In genomic region chr13:95931300-95932025, GRCh38 we compare ENCODE assay signal across 21 cellular contexts.
A peak's percentile ranks its signal among the peaks of the same experiment; 100 is the strongest.
DNase-seq lines count a peak whose midpoint lies in the region; ATAC-seq, FAIRE-seq and TF ChIP-seq lines count a peak whose summit lies in the region.
"Had no signal": no experiment of that assay in that cellular context is flagged by ENCODE, and none has a peak within 500 bp of the region (broad histone marks: within the 10 kb centered on the region; RNA-seq: fewer than 3 reads in every experiment).

No MANE protein-coding gene starts in this region.

- TF ChIP-seq RAD21 in K562 (CRISPR knock-in tag; conservative IDR thresholded peaks at IDR 0.05 in 1 of 2, IDR thresholded peaks at IDR 0.05 in 1 of 2): no peak

- no peak overlapping the region for H2AFZ ChIP-seq in K562 (ENCODE audit: low read depth, low read length)

- TF ChIP-seq CTCF in K562 (IDR thresholded peaks at IDR 0.05 in 2 of 3, conservative IDR thresholded peaks at IDR 0.05 in 1 of 3; ENCODE audit: insufficient read depth in 2 of 3, low read depth in 1 of 3, low read length in 3 of 3) (no peak), thyroid gland (IDR thresholded peaks at IDR 0.05) (no peak), adrenal gland (IDR thresholded peaks at IDR 0.05) (no peak)

- 96% methylated on average over 8 of the region's 44 CpGs for WGBS in K562 (ENCODE audit: insufficient coverage, low coverage, missing lambda C conversion rate)
- WGBS in thyroid gland, 2 donors: 77 to 94% methylated on average over 10 to 35 of the region's 44 CpGs
- 90 to 98% (median 94%) methylated on average over 11 to 44 of the region's 44 CpGs for WGBS in adrenal gland, 4 donors

- no peak overlapping the region for H3K4me3 ChIP-seq in K562
- no peak overlapping the region for H3K4me3 ChIP-seq in thyroid gland (replicated peaks in 1 of 3)
- no peak overlapping the region for H3K4me3 ChIP-seq in adrenal gland
- H3K4me3 ChIP-seq: BLaER1, HAP-1 had no signal

- no peak for TF ChIP-seq EP300 in K562 (IDR thresholded peaks at IDR 0.05; ENCODE audit: low read length)

- in situ Hi-C loops in K562 (cut with MboI): no loop called here

- H3K27me3 ChIP-seq in K562 (ENCODE audit: control insufficient read depth in 2 of 2, insufficient read depth in 2 of 2, low read length in 2 of 2): no peaks in the 10 kb centered on the region
- no peaks in the 10 kb centered on the region for H3K27me3 ChIP-seq in thyroid gland
- no peaks in the 10 kb centered on the region for H3K27me3 ChIP-seq in adrenal gland
- H3K27me3 ChIP-seq: BLaER1 had no signal

- no peaks in the 10 kb centered on the region for H3K27me3 Mint-ChIP-seq in activated CD4-positive, alpha-beta T cell treated with anti-CD3 and anti-CD28 coated beads, Interleukin-2, amount 10 ng/mL, durations not matched to agents 24 days and 14 days
- H3K27me3 Mint-ChIP-seq: B cell; CD4-positive, CD25-positive, alpha-beta regulatory T cell had no signal

- no peaks in the 10 kb centered on the region for H3K9me1 ChIP-seq in K562 (ENCODE audit: control insufficient read depth, insufficient read depth, low read length)

- no peak for ATAC-seq in K562
- ATAC-seq: CD8-positive, alpha-beta T cell had no signal

- no peaks in the 10 kb centered on the region for H3K36me3 Mint-ChIP-seq in activated CD4-positive, alpha-beta T cell treated with anti-CD3 and anti-CD28 coated beads, Interleukin-2, amount 10 ng/mL, durations not matched to agents 24 days and 14 days (ENCODE audit: low read depth)
- H3K36me3 Mint-ChIP-seq: CD4-positive, CD25-positive, alpha-beta regulatory T cell; CD8-positive, alpha-beta T cell had no signal

- no peaks in the 10 kb centered on the region for H3K4me1 ChIP-seq in K562 (replicated peaks in 1 of 2; ENCODE audit: control insufficient read depth in 2 of 2, insufficient read depth in 2 of 2, low read length in 2 of 2)
- H3K4me1 ChIP-seq in thyroid gland: peaks cover 0 to 2% of the 10 kb centered on the region in 2 donors
- no peaks in the 10 kb centered on the region for H3K4me1 ChIP-seq in adrenal gland (replicated peaks in 1 of 2)
- H3K4me1 ChIP-seq: BLaER1, Caco-2, HAP-1 had no signal

- DNase-seq in activated CD4-positive, alpha-beta T cell treated with anti-CD3 and anti-CD28 coated beads, Interleukin-2, amount 10 ng/mL, durations not matched to agents 24 days and 14 days: peak; percentile 34
- no peak for DNase-seq in activated CD4-positive, alpha-beta T cell treated with anti-CD3 and anti-CD28 coated beads for 1 hour
- DNase-seq in K562 (ENCODE audit: extremely low read depth in 1 of 4, low spot score in 3 of 4) (no peak), posterior vena cava (ENCODE audit: low spot score) (peak; percentile 76), thyroid gland (no peak), adrenal gland (no peak)
- DNase-seq: Caco-2; CD4-positive, CD25-positive, alpha-beta regulatory T cell; CD8-positive, alpha-beta T cell; DMS153; DND-41; GOT3; HFFc6 had no signal

- no peaks in the 10 kb centered on the region for H3K79me2 ChIP-seq in K562 (ENCODE audit: control insufficient read depth, insufficient read depth, low read length)

- POLR2A ChIA-PET in K562 (lab: Yijun Ruan, JAX): no interaction called here

- H3K27ac ChIP-seq in K562 (ENCODE audit: extremely low read depth, low read depth, low read length) (no peak overlapping the region), thyroid gland (no peak overlapping the region), adrenal gland (no peak overlapping the region)
- H3K27ac ChIP-seq: 22Rv1, BLaER1, C4-2B had no signal

- intact Hi-C loops in activated CD4-positive, alpha-beta T cell treated with anti-CD3 and anti-CD28 coated beads, Interleukin-2, amount 10 ng/mL, durations not matched to agents 24 days and 14 days (cut with micrococcal nuclease): no loop called here
- intact Hi-C loops in K562 (cut with micrococcal nuclease) (no loop called here), posterior vena cava (cut with DNase I) (no loop called here), thyroid gland (cut with DNase I) (no loop called here), adrenal gland (cut with DNase I) (no loop called here)

- BruUV-seq in K562 (replicated peaks; lab: Mats Ljungman, UMichigan): no TSS peak

- CTCF ChIA-PET in K562 (lab: Yijun Ruan, JAX; ENCODE audit: low intra/inter-chr PET ratio): no interaction called here

- H4K20me1 ChIP-seq in K562 (replicated peaks; ENCODE audit: control insufficient read depth, insufficient read depth, low read length): no peaks in the 10 kb centered on the region
- H4K20me1 ChIP-seq: BLaER1 had no signal

- no peaks in the 10 kb centered on the region for H3K4me1 Mint-ChIP-seq in activated CD4-positive, alpha-beta T cell treated with anti-CD3 and anti-CD28 coated beads, Interleukin-2, amount 10 ng/mL, durations not matched to agents 24 days and 14 days
- H3K4me1 Mint-ChIP-seq: B cell; CD4-positive, CD25-positive, alpha-beta regulatory T cell had no signal

- H3K4me2 ChIP-seq in K562 (ENCODE audit: insufficient read depth, low read length): no peak overlapping the region
- H3K4me2 ChIP-seq: BLaER1 had no signal

- FAIRE-seq in K562 (lab: Jason Lieb, UNC): no peak
- FAIRE-seq: A204.1, G401.6, GM12892 had no signal

- H3K9me3 Mint-ChIP-seq in activated CD4-positive, alpha-beta T cell treated with anti-CD3 and anti-CD28 coated beads, Interleukin-2, amount 10 ng/mL, durations not matched to agents 24 days and 14 days: peaks cover 7% of the 10 kb centered on the region

- H3K36me3 ChIP-seq in K562 (ENCODE audit: control insufficient read depth, insufficient read depth, low read length) (peaks cover 28% of the 10 kb centered on the region; the same call in 2 of the 3 replicates), thyroid gland (peaks cover 4% of the 10 kb centered on the region in 2 donors), adrenal gland (replicated peaks in 1 of 2) (peaks cover 0 to 3% of the 10 kb centered on the region in 2 donors)
- H3K36me3 ChIP-seq: BLaER1 had no signal

- H3K9ac ChIP-seq in K562 (ENCODE audit: insufficient read depth in 1 of 2, low read depth in 2 of 2, low read length in 2 of 2): no peak overlapping the region
- H3K9ac ChIP-seq: BLaER1 had no signal

- H3K27ac Mint-ChIP-seq in activated CD4-positive, alpha-beta T cell treated with anti-CD3 and anti-CD28 coated beads, Interleukin-2, amount 10 ng/mL, durations not matched to agents 24 days and 14 days: no peak overlapping the region
- H3K27ac Mint-ChIP-seq: B cell; CD4-positive, CD25-positive, alpha-beta regulatory T cell; CD8-positive, alpha-beta T cell; HFFc6 had no signal

- H3K9me3 ChIP-seq in K562 (replicated peaks; ENCODE audit: control insufficient read depth, insufficient read depth, low read depth, low read length): no peaks in the 10 kb centered on the region
- no peaks in the 10 kb centered on the region for H3K9me3 ChIP-seq in thyroid gland
- H3K9me3 ChIP-seq in adrenal gland (replicated peaks in 1 of 3): no peaks in the 10 kb centered on the region
- H3K9me3 ChIP-seq: Caco-2 had no signal

- TF ChIP-seq POLR2A in K562 (conservative IDR thresholded peaks at IDR 0.05) (no peak), thyroid gland (IDR thresholded peaks at IDR 0.05) (no peak), adrenal gland (IDR thresholded peaks at IDR 0.05) (no peak)

- H3K4me3 Mint-ChIP-seq in activated CD4-positive, alpha-beta T cell treated with anti-CD3 and anti-CD28 coated beads, Interleukin-2, amount 10 ng/mL, durations not matched to agents 24 days and 14 days: no peak overlapping the region
- H3K4me3 Mint-ChIP-seq: B cell; CD4-positive, CD25-positive, alpha-beta regulatory T cell; CD8-positive, alpha-beta T cell; HFFc6 had no signal

TF ChIP-seq in K562, 482 proteins besides CTCF, POLR2A, EP300 and RAD21:
- TF ChIP-seq POLR2G (IDR thresholded peaks at IDR 0.05; ENCODE audit: low read depth, low read length): peak; percentile 64
- no peak for TF ChIP-seq MEF2D (tag; conservative IDR thresholded peaks at IDR 0.05; ENCODE audit: low read depth)

Comparison
In these comparisons a context has a peak if more than half of its experiments do, and no peak if none do; other contexts are left out.
1. DNase-seq: peak in activated CD4-positive, alpha-beta T cell treated with anti-CD3 and anti-CD28 coated beads, Interleukin-2, amount 10 ng/mL, durations not matched to agents 24 days and 14 days (single experiment) and posterior vena cava (single experiment); none in activated CD4-positive, alpha-beta T cell treated with anti-CD3 and anti-CD28 coated beads for 1 hour (single experiment), K562 (0 of 4), thyroid gland (0 of 2) and adrenal gland (0 of 7).